ENCODE assay signal across 8 cellular contexts in the genomic region with DNA sequence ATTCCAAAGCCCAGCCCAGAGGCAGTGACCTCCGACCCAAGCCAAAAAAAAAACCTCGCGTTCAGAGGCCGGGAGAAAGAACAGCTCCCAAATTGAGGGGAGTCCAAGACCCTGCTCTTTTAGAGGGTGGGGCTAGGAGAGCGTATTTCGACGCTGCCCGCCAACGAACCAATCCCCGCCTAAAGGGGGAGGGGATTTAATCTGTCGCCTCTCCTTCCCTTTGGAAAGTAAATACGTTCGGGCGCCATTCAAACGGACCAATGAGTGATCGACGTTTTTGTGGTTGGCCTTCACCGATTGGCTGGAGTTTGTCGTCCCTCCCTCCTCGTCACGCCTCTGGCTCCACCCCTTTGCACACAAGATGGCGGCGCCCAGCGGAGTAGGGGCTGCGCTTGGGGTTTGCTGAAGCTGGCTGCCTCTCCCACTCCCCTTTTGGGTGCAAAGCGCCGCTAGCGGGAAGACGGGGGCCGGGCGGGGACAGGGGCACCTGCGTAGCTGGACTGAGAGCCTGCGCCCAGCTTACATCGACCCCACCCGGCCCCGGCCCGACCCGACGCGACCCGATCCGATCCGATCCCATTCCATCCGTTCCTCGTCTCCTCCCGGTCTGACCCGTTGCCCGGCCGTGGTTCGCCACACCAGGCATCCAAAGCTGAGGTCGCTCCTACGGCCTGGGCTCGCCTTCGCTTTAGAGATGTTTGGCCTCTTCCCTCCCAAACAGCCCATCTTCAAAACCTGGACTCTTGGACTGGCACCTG. TPM values are rescaled to one million over a fixed set of nuclear protein-coding genes. Genes with fewer than 3 reads are reported as not detected.
DNase-seq lines count a peak whose midpoint lies in the region; ATAC-seq and TF ChIP-seq lines count a peak whose summit lies in the region.

TSS of gene RNF26 (plus strand) at position 355 of the 758 bp plus-strand sequence. CDS start 596 bp downstream, outside the sequence.

- H3K27ac Mint-ChIP-seq in natural killer cell: peak within 1 kb of the TSS; percentile 91 to 96

- H3K9me3 Mint-ChIP-seq in natural killer cell: no peaks in the 10 kb centered on the region

- DNase-seq in EH (ENCODE audit: low read depth) (peak; percentile 98), H4 (ENCODE audit: low spot score) (peak; percentile 97), LoVo (ENCODE audit: low spot score) (peak; percentile 97), RWPE2 (ENCODE audit: low spot score) (peak; percentile 93), fibroblast of peridontal ligament (ENCODE audit: extremely low read depth) (peak; percentile 99), natural killer cell (peak; percentile 92)
- peak; percentile 87 for DNase-seq in activated T-helper 9 cell treated with anti-CD3 and anti-CD28 coated beads, Interleukin-2, amount 50 U/mL, for 16 hours (ENCODE audit: low read depth)
- peak; percentile 93 for DNase-seq in stimulated activated naive CD4-positive, alpha-beta T cell treated with Interleukin-2 at 50 U/mL for 16 hours (lab: John Stamatoyannopoulos, UW)

- H3K27ac ChIP-seq in RWPE2 (ENCODE audit: poor library complexity, severe bottlenecking): peak within 1 kb of the TSS; percentile 43

- intact Hi-C loops in natural killer cell (cut with micrococcal nuclease): no loop called here

- TF ChIP-seq CTCF in RWPE2 (IDR thresholded peaks at IDR 0.05; ENCODE audit: poor library complexity, severe bottlenecking): no peak
- TF ChIP-seq CTCF in natural killer cell (IDR thresholded peaks at IDR 0.05): no peak

- peak within 1 kb of the TSS; percentile 87 for H3K4me3 ChIP-seq in RWPE2 (ENCODE audit: severe bottlenecking)

- H3K36me3 Mint-ChIP-seq in natural killer cell: no peaks in the 10 kb centered on the region

- no peaks in the 10 kb centered on the region for H3K27me3 ChIP-seq in RWPE2 (ENCODE audit: insufficient read depth, poor library complexity, severe bottlenecking)

- H3K4me1 ChIP-seq in RWPE2 (ENCODE audit: insufficient read depth, poor library complexity, severe bottlenecking): peaks cover 10% of the 10 kb centered on the region

- H3K4me3 Mint-ChIP-seq in natural killer cell: peak within 1 kb of the TSS; percentile 100

- ATAC-seq in RWPE2 (ENCODE audit: low read depth) (peak; percentile 86), natural killer cell (peak; percentile 96 to 97 (median 96))

- no peaks in the 10 kb centered on the region for H3K9me3 ChIP-seq in RWPE2 (ENCODE audit: severe bottlenecking)

- H3K4me1 Mint-ChIP-seq in natural killer cell: peaks cover 15 to 47% of the 10 kb centered on the region in 2 donors

- H3K36me3 ChIP-seq in RWPE2 (ENCODE audit: low read depth): peaks cover 10% of the 10 kb centered on the region; the same call in 1 of the 2 replicates

- H3K27me3 Mint-ChIP-seq in natural killer cell (ENCODE audit: low read depth in 2 of 2): peaks cover 20 to 25% of the 10 kb centered on the region in 2 donors

RNA-seq across cellular contexts. Expression of gene RNF26, which starts in this region (rescaled TPM):
- 4.1 and 6.8 TPM in 2 replicates for total RNA-seq in H4 (2014; rRNA removed; shearing (Covaris generic))
- total RNA-seq in natural killer cell: 10 to 100 TPM; 18.0 to 21.8 (median 18.1) TPM

Comparison
In these comparisons a context has a peak if more than half of its experiments do, and no peak if none do; other contexts are left out.
1. Peak in every context shown above with its lines: DNase-seq, ATAC-seq, H3K4me3 ChIP-seq and H3K27ac ChIP-seq.